ENCODE assay signal across 21 cellular contexts in genomic region chr1:193593355-193593874, GRCh38.
DNase-seq lines count a peak whose midpoint lies in the region; ATAC-seq, FAIRE-seq and TF ChIP-seq lines count a peak whose summit lies in the region.
"Had no signal": no experiment of that assay in that cellular context is flagged by ENCODE, and none has a peak within 500 bp of the region (broad histone marks: within the 10 kb centered on the region; RNA-seq: fewer than 3 reads in every experiment).

No MANE protein-coding gene starts in this region.

- no peak overlapping the region for H2AK5ac ChIP-seq in H1 (ENCODE audit: low read depth, low read length)

- H2BK15ac ChIP-seq in H1 (ENCODE audit: low read length): no peak overlapping the region

- DNase-seq in CD14-positive monocyte (ENCODE audit: low spot score) (no peak), H1 (ENCODE audit: low read depth in 1 of 2, low spot score in 2 of 2) (no peak), cerebellar cortex (ENCODE audit: low spot score) (no peak)
- DNase-seq in CD8-positive, alpha-beta memory T cell: no peak
- DNase-seq: activated CD4-positive, alpha-beta T cell treated with anti-CD3 and anti-CD28 coated beads for 1 hour; activated naive CD8-positive, alpha-beta T cell treated with anti-CD3 and anti-CD28 coated beads, Interleukin-2, amount 10 ng/mL, durations not matched to agents 7 days and 5 days; IMR-90; MG63; NCI-H1930; OCI-M1; stimulated activated CD4-positive, alpha-beta T cell treated with anti-CD3 and anti-CD28 coated beads, Interleukin-2, amount 100 ng/mL, for 48 hours; T-helper 9 cell had no signal

- H2BK5ac ChIP-seq in H1 (ENCODE audit: low read depth, low read length): no peak overlapping the region

- intact Hi-C loops in CD14-positive monocyte (cut with micrococcal nuclease): loop anchor here in 1 of 2 donors (5.0 kb wide), 1 partner anchor 36 kb away; no protein-coding TSS in a partner anchor

- no peak overlapping the region for H2BK20ac ChIP-seq in H1 (ENCODE audit: low read length)

- H3K27ac ChIP-seq in CD8-positive, alpha-beta memory T cell (ENCODE audit: low read depth, low read length): no peak overlapping the region
- H3K27ac ChIP-seq in OCI-LY3 (ENCODE audit: low read length): peak overlapping the region; percentile 75
- no peak overlapping the region for H3K27ac ChIP-seq in H1 (ENCODE audit: low read depth, low read length)
- H3K27ac ChIP-seq: coronary artery, SJSA1 had no signal

- no peak for TF ChIP-seq POLR2A in H1 (IDR thresholded peaks at IDR 0.05; ENCODE audit: control extremely low read depth in 1 of 2, low read depth in 2 of 2, low read length in 2 of 2)

- H4K91ac ChIP-seq in H1 (replicated peaks; ENCODE audit: insufficient read length, low read length): no peak overlapping the region

- H2BK120ac ChIP-seq in H1 (replicated peaks; ENCODE audit: low read depth, low read length): no peak overlapping the region

- peaks cover 12% of the 10 kb centered on the region for H3K4me1 ChIP-seq in CD8-positive, alpha-beta memory T cell (ENCODE audit: insufficient read depth, low read length)
- peaks cover 48% of the 10 kb centered on the region for H3K4me1 ChIP-seq in OCI-LY3 (ENCODE audit: low read length)
- peaks cover 0 to 14% (median 9%) of the 10 kb centered on the region in 4 experiments; a peak in 3 of 7 replicates for H3K4me1 ChIP-seq in H1 (replicated peaks in 1 of 4; ENCODE audit: control insufficient read depth in 3 of 4, insufficient read depth in 4 of 4, low read length in 3 of 4)
- H3K4me1 ChIP-seq: SJSA1 had no signal

- peak overlapping the region; percentile 45 to 85 (median 82) for H3K27ac Mint-ChIP-seq in CD14-positive monocyte
- peak overlapping the region; percentile 25 to 98 (median 86) for H3K27ac Mint-ChIP-seq in CD8-positive, alpha-beta memory T cell
- H3K27ac Mint-ChIP-seq: activated naive CD8-positive, alpha-beta T cell treated with anti-CD3 and anti-CD28 coated beads, Interleukin-2, amount 10 ng/mL, durations not matched to agents 7 days and 5 days had no signal

- H3K4ac ChIP-seq in H1 (replicated peaks; ENCODE audit: insufficient read length, low read depth, low read length): no peak overlapping the region

- POLR2A ChIA-PET in CD8-positive, alpha-beta memory T cell (lab: Charles Lee): no interaction called here
- POLR2A ChIA-PET in H1 (lab: Charles Lee; ENCODE audit: partially characterized antibody): no interaction called here

- no peaks in the 10 kb centered on the region for H3K27me3 ChIP-seq in CD8-positive, alpha-beta memory T cell (ENCODE audit: insufficient read depth, low read length, poor library complexity, severe bottlenecking)
- H3K27me3 ChIP-seq in OCI-LY3 (ENCODE audit: low read depth, low read length) (no peaks in the 10 kb centered on the region), H1 (replicated peaks in 1 of 4; ENCODE audit: control insufficient read depth in 3 of 4, extremely low read depth in 1 of 4, insufficient read depth in 3 of 4, low read length in 3 of 4) (peaks cover 0 to 1% (median 0%) of the 10 kb centered on the region in 4 experiments; a peak in 1 of 7 replicates)
- H3K27me3 ChIP-seq: MG63, SJSA1 had no signal

- no peak overlapping the region for H3K56ac ChIP-seq in H1 (replicated peaks; ENCODE audit: insufficient read length, low read depth, low read length)

- no peaks in the 10 kb centered on the region for H3K36me3 ChIP-seq in CD8-positive, alpha-beta memory T cell (ENCODE audit: insufficient read depth, low read length)
- H3K36me3 ChIP-seq in OCI-LY3 (replicated peaks; ENCODE audit: low read depth, low read length) (peaks cover 9% of the 10 kb centered on the region), H1 (ENCODE audit: control insufficient read depth in 2 of 4, insufficient read depth in 4 of 4, low read length in 3 of 4) (no peaks in the 10 kb centered on the region)
- H3K36me3 ChIP-seq: MG63, SJSA1 had no signal

- no peak for TF ChIP-seq EP300 in H1 (IDR thresholded peaks at IDR 0.05; ENCODE audit: borderline replicate concordance in 1 of 2, low read depth in 2 of 2, low read length in 2 of 2)

- CTCF ChIA-PET in CD8-positive, alpha-beta memory T cell (lab: Charles Lee): no interaction called here
- CTCF ChIA-PET in H1 (lab: Charles Lee; ENCODE audit: partially characterized antibody): no interaction called here

- H3K23me2 ChIP-seq in H1 (ENCODE audit: low read depth, low read length): no peaks in the 10 kb centered on the region

- no peak for TF ChIP-seq RAD21 in H1 (IDR thresholded peaks at IDR 0.05 in 1 of 2, conservative IDR thresholded peaks at IDR 0.05 in 1 of 2; ENCODE audit: low read depth in 2 of 2, low read length in 2 of 2)

- H3K23ac ChIP-seq in H1 (ENCODE audit: insufficient read length): no peak overlapping the region

- peak overlapping the region; percentile 61 to 76 for H3K4me3 Mint-ChIP-seq in CD14-positive monocyte
- peak overlapping the region; percentile 14 to 78 (median 59) for H3K4me3 Mint-ChIP-seq in CD8-positive, alpha-beta memory T cell
- H3K4me3 Mint-ChIP-seq: brain had no signal

- H3K36me3 Mint-ChIP-seq in CD14-positive monocyte: no peaks in the 10 kb centered on the region
- peaks cover 0 to 21% (median 4%) of the 10 kb centered on the region in 3 donors for H3K36me3 Mint-ChIP-seq in CD8-positive, alpha-beta memory T cell
- H3K36me3 Mint-ChIP-seq: brain had no signal

- H3K4me2 ChIP-seq in OCI-LY3 (ENCODE audit: low read length) (peak overlapping the region; percentile 76), H1 (ENCODE audit: insufficient read depth in 1 of 2, low read depth in 2 of 2, low read length in 2 of 2) (peak overlapping the region; percentile 27 to 37; a peak in 2 of 4 replicates)

- H3K79me1 ChIP-seq in H1 (ENCODE audit: low read depth, low read length): no peaks in the 10 kb centered on the region

- H3K4me3 ChIP-seq in CD8-positive, alpha-beta memory T cell (ENCODE audit: low read length): peak overlapping the region; percentile 21
- H3K4me3 ChIP-seq in OCI-LY3 (ENCODE audit: low read length) (peak overlapping the region; percentile 49), H1 (ENCODE audit: extremely low read depth in 1 of 4, insufficient read depth in 2 of 4, low read depth in 3 of 4, low read length in 4 of 4) (peak overlapping the region in 1 of 4 experiments; percentile 18; a peak in 1 of 8 replicates)
- H3K4me3 ChIP-seq: coronary artery, MG63, SJSA1 had no signal

- no peaks in the 10 kb centered on the region for H3K9me3 ChIP-seq in CD8-positive, alpha-beta memory T cell (ENCODE audit: low read length)
- H3K9me3 ChIP-seq in OCI-LY3 (ENCODE audit: insufficient read depth, low read length) (no peaks in the 10 kb centered on the region), H1 (ENCODE audit: insufficient read depth in 2 of 2, low read depth in 1 of 2, low read length in 1 of 2) (no peaks in the 10 kb centered on the region)
- H3K9me3 ChIP-seq: MG63, SJSA1 had no signal

- no peaks in the 10 kb centered on the region for H3K27me3 Mint-ChIP-seq in CD14-positive monocyte (ENCODE audit: low read depth in 3 of 3)
- peaks cover 0 to 2% of the 10 kb centered on the region in 2 donors for H3K27me3 Mint-ChIP-seq in CD8-positive, alpha-beta memory T cell
- H3K27me3 Mint-ChIP-seq: activated naive CD8-positive, alpha-beta T cell treated with anti-CD3 and anti-CD28 coated beads, Interleukin-2, amount 10 ng/mL, durations not matched to agents 7 days and 5 days had no signal

- H4K8ac ChIP-seq in H1 (ENCODE audit: extremely low read depth, insufficient read depth, low read length): no peak overlapping the region

- TF ChIP-seq CTCF in CD14-positive monocyte (IDR thresholded peaks at IDR 0.05) (no peak), OCI-LY3 (IDR thresholded peaks at IDR 0.05; ENCODE audit: low read depth, low read length) (no peak), H1 (IDR thresholded peaks at IDR 0.05; ENCODE audit: control extremely low read depth in 1 of 3, insufficient read depth in 1 of 3, low read depth in 1 of 3, low read length in 3 of 3) (no peak)

- no peaks in the 10 kb centered on the region for H3K79me2 ChIP-seq in OCI-LY3 (ENCODE audit: low read length)
- no peaks in the 10 kb centered on the region for H3K79me2 ChIP-seq in H1 (ENCODE audit: control insufficient read depth in 1 of 2, insufficient read depth in 2 of 2, low read length in 2 of 2)

- no peak for ATAC-seq in GM19395 (IDR thresholded peaks at IDR 0.05; ENCODE audit: unreplicated experiment)
- no peak for ATAC-seq in GM19328 (IDR thresholded peaks at IDR 0.05; ENCODE audit: unreplicated experiment)
- no peak for ATAC-seq in HG02938 (IDR thresholded peaks at IDR 0.05; ENCODE audit: unreplicated experiment)

- H3K18ac ChIP-seq in H1 (ENCODE audit: extremely low read depth, low read length): no peak overlapping the region

- WGBS in H1 (ENCODE audit: extremely low coverage in 1 of 2, insufficient coverage in 1 of 2, insufficient read length in 1 of 2, insufficient replicate concordance in 2 of 2, low coverage in 1 of 2, low lambda C conversion rate in 2 of 2, missing lambda C conversion rate in 1 of 2), 2 experiments: 33% methylated on average over 3 of the region's 3 CpGs; no CpG with 5 or more reads in 1 of the 2 experiments

- H3K9ac ChIP-seq in OCI-LY3 (ENCODE audit: low read length): peak overlapping the region; percentile 48; the same call in 1 of the 2 replicates
- H3K9ac ChIP-seq in H1 (replicated peaks in 1 of 4; ENCODE audit: extremely low read depth in 1 of 4, low read depth in 3 of 4, low read length in 3 of 4): no peak overlapping the region

- H2BK12ac ChIP-seq in H1 (ENCODE audit: low read depth, low read length): no peak overlapping the region

- H2AFZ ChIP-seq in OCI-LY3 (ENCODE audit: low read depth, low read length) (no peak overlapping the region), H1 (ENCODE audit: low read length) (no peak overlapping the region)

- H4K5ac ChIP-seq in H1 (ENCODE audit: insufficient read length, low read depth, low read length): no peak overlapping the region

- no peak overlapping the region for H3K14ac ChIP-seq in H1 (ENCODE audit: insufficient read length)

- H4K20me1 ChIP-seq in OCI-LY3 (ENCODE audit: insufficient read depth, low read length) (no peaks in the 10 kb centered on the region), H1 (replicated peaks in 1 of 2; ENCODE audit: control insufficient read depth in 1 of 2, insufficient read depth in 2 of 2, low read length in 2 of 2) (no peaks in the 10 kb centered on the region)

- no peak for FAIRE-seq in H1 (lab: Jason Lieb, UNC)
- FAIRE-seq: G401.6, keratinocyte had no signal

- no peaks in the 10 kb centered on the region for H3K9me3 Mint-ChIP-seq in CD14-positive monocyte
- H3K9me3 Mint-ChIP-seq in CD8-positive, alpha-beta memory T cell: peaks cover 0 to 4% (median 0%) of the 10 kb centered on the region in 5 donors
- H3K9me3 Mint-ChIP-seq: brain had no signal

- peaks cover 69% of the 10 kb centered on the region for H3K4me1 Mint-ChIP-seq in CD14-positive monocyte
- peaks cover 49 to 65% (median 60%) of the 10 kb centered on the region in 3 donors for H3K4me1 Mint-ChIP-seq in CD8-positive, alpha-beta memory T cell

TF ChIP-seq in H1, 55 proteins besides CTCF, POLR2A, EP300 and RAD21 (continues in another document):
- TF ChIP-seq RXRA (IDR thresholded peaks at IDR 0.05; ENCODE audit: insufficient read depth, low read depth, low read length) (no peak), NANOG (IDR thresholded peaks at IDR 0.05; ENCODE audit: insufficient read depth, low read depth, low read length, poor library complexity, severe bottlenecking) (no peak), PHF8 (conservative IDR thresholded peaks at IDR 0.05; ENCODE audit: low read depth, low read length) (no peak), TEAD4 (IDR thresholded peaks at IDR 0.05; ENCODE audit: low read depth, low read length) (no peak)
